In the genomic region with DNA sequence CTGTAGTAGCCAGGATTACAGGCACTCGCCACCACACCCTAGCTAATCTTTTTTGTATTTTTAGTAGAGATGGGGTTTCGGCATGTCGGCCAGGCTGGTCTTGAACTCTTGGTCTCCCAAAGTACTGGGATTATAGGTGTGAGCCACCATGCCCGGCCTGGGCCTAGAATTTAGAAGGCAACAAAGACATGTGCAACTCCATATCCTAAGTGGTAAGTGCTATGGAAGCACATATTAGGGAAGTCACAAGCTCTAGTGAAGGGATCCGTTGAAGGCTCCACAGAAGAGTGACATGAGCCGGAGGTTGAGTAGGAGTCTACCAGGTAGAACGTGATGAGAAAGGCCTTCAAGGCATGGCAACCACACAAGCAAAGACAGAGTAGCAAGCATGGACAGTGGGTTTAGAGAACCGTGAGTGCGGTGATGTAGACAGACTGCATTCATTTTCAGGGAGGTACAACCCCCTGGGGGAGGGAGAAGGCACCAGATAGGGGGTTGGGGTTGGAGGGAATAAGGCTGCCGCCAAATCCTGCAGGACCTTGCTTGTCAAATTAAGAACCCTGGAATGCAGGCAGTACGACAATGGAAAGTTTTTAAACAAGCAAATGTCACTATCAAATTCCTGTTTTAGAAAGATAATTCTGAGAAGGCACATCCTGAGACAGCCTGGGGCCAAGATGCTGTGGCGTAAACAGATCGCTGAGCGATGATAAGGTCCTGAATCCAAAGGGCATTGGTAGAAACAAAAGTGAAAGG, we compare ENCODE assay signal across 13 cellular contexts. TPM values are rescaled to one million over a fixed set of nuclear protein-coding genes. Genes with fewer than 3 reads are reported as not detected.
A peak's percentile ranks its signal among the peaks of the same experiment; 100 is the strongest.
DNase-seq lines count a peak whose midpoint lies in the region; FAIRE-seq and TF ChIP-seq lines count a peak whose summit lies in the region.
"Had no signal": no experiment of that assay in that cellular context is flagged by ENCODE, and none has a peak within 500 bp of the region (broad histone marks: within the 10 kb centered on the region; RNA-seq: fewer than 3 reads in every experiment).

No MANE protein-coding gene starts in this region.

- in situ Hi-C loops in mammary epithelial cell (cut with MboI; ENCODE audit: low sequenced_read_pairs in 2 of 2), result no loop called here

- TF ChIP-seq POLR2A in spleen (IDR thresholded peaks at IDR 0.05), result no peak

- no TSS peak for BruUV-seq in mammary epithelial cell (replicated peaks; lab: Mats Ljungman, UMichigan)

- peaks cover 92% of the 10 kb centered on the region for H3K4me1 Mint-ChIP-seq in HFFc6 (ENCODE audit: low read depth)
- peaks cover 0 to 20% (median 11%) of the 10 kb centered on the region in 4 donors for H3K4me1 Mint-ChIP-seq in CD4-positive, alpha-beta memory T cell

- H3K9me3 Mint-ChIP-seq in HFFc6, result no peaks in the 10 kb centered on the region
- no peaks in the 10 kb centered on the region for H3K9me3 Mint-ChIP-seq in CD4-positive, alpha-beta memory T cell
- H3K9me3 Mint-ChIP-seq: activated naive CD4-positive, alpha-beta T cell treated with anti-CD3 and anti-CD28 coated beads, Interleukin-2, amount 50 U/mL, for 72 hours; CD14-positive monocyte had no signal

- peaks cover 4% of the 10 kb centered on the region for H3K4me1 ChIP-seq in mammary epithelial cell (ENCODE audit: insufficient read depth, low read length)
- H3K4me1 ChIP-seq in kidney (ENCODE audit: control insufficient read depth in 1 of 2, insufficient read depth in 1 of 2, low read depth in 1 of 2, low read length in 2 of 2), result peaks cover 8 to 10% of the 10 kb centered on the region in 2 donors
- H3K4me1 ChIP-seq in spleen, result peaks cover 0 to 31% (median 7%) of the 10 kb centered on the region in 6 donors
- H3K4me1 ChIP-seq in CD4-positive, alpha-beta memory T cell (ENCODE audit: insufficient read depth, low read length), result no peaks in the 10 kb centered on the region
- H3K4me1 ChIP-seq in BE2C, result no peaks in the 10 kb centered on the region

- H3K9ac ChIP-seq in mammary epithelial cell (ENCODE audit: insufficient read depth, low read length) (peak overlapping the region; percentile 76), kidney (ENCODE audit: low read length in 2 of 2) (no peak overlapping the region)

- WGBS in mammary epithelial cell (ENCODE audit: low coverage, missing lambda C conversion rate), result 36% methylated on average over 11 of the region's 14 CpGs
- 84 to 87% (median 84%) methylated on average over 14 of the region's 14 CpGs for WGBS in spleen, 5 donors

- H3K27me3 Mint-ChIP-seq in HFFc6 (ENCODE audit: insufficient read depth), result no peaks in the 10 kb centered on the region
- H3K27me3 Mint-ChIP-seq in CD4-positive, alpha-beta memory T cell, result no peaks in the 10 kb centered on the region

- H3K4me3 Mint-ChIP-seq in HFFc6, result peak overlapping the region; percentile 80
- H3K4me3 Mint-ChIP-seq in CD4-positive, alpha-beta memory T cell, result no peak overlapping the region
- H3K4me3 Mint-ChIP-seq: CD14-positive monocyte had no signal

- peak overlapping the region; percentile 74 for H3K27ac Mint-ChIP-seq in HFFc6
- no peak overlapping the region for H3K27ac Mint-ChIP-seq in CD4-positive, alpha-beta memory T cell
- H3K27ac Mint-ChIP-seq: activated naive CD4-positive, alpha-beta T cell treated with anti-CD3 and anti-CD28 coated beads, Interleukin-2, amount 50 U/mL, for 72 hours had no signal

- no peaks in the 10 kb centered on the region for H4K20me1 ChIP-seq in mammary epithelial cell (ENCODE audit: insufficient read depth, low read length)

- peak overlapping the region; percentile 64 for H2AFZ ChIP-seq in mammary epithelial cell (ENCODE audit: low read depth, low read length)

- peaks cover 92% of the 10 kb centered on the region for H3K79me2 ChIP-seq in mammary epithelial cell (ENCODE audit: insufficient read depth, low read length)

- TF ChIP-seq CTCF in HFFc6 (IDR thresholded peaks at IDR 0.05), result no peak
- TF ChIP-seq CTCF in mammary epithelial cell (conservative IDR thresholded peaks at IDR 0.05 in 1 of 2, IDR thresholded peaks at IDR 0.05 in 1 of 2; ENCODE audit: extremely low read depth in 1 of 2, insufficient read depth in 1 of 2, low read depth in 1 of 2, low read length in 2 of 2), result no peak
- TF ChIP-seq CTCF in kidney (IDR thresholded peaks at IDR 0.05; ENCODE audit: borderline replicate concordance, extremely low read depth, insufficient read depth), result no peak
- no peak for TF ChIP-seq CTCF in spleen (IDR thresholded peaks at IDR 0.05 in 8 of 11, conservative IDR thresholded peaks at IDR 0.05 in 3 of 11)
- no peak for TF ChIP-seq CTCF in BE2C (IDR thresholded peaks at IDR 0.05; ENCODE audit: low read depth, low read length)

- H3K27me3 ChIP-seq in mammary epithelial cell (ENCODE audit: insufficient read depth, low read length) (no peaks in the 10 kb centered on the region), spleen (replicated peaks in 1 of 7) (no peaks in the 10 kb centered on the region), BE2C (no peaks in the 10 kb centered on the region)
- no peaks in the 10 kb centered on the region for H3K27me3 ChIP-seq in CD4-positive, alpha-beta memory T cell (ENCODE audit: insufficient read depth, low read length)
- H3K27me3 ChIP-seq: left lung had no signal

- intact Hi-C loops in mammary epithelial cell (cut with micrococcal nuclease), result loop anchor here (1.0 kb wide), 1 partner anchor 47 kb away; no protein-coding TSS in a partner anchor
- intact Hi-C loops in kidney (cut with DNase I), result no loop called here
- intact Hi-C loops in spleen (cut with DNase I; ENCODE audit: low total_unique reads), result no loop called here
- intact Hi-C loops in CD4-positive, alpha-beta memory T cell (cut with micrococcal nuclease), result no loop called here

- H3K36me3 ChIP-seq in mammary epithelial cell (ENCODE audit: insufficient read depth, low read length) (no peaks in the 10 kb centered on the region), kidney (ENCODE audit: control insufficient read depth in 1 of 2, insufficient read depth in 2 of 2, low read length in 2 of 2) (no peaks in the 10 kb centered on the region), spleen (no peaks in the 10 kb centered on the region), BE2C (no peaks in the 10 kb centered on the region)
- no peaks in the 10 kb centered on the region for H3K36me3 ChIP-seq in CD4-positive, alpha-beta memory T cell (ENCODE audit: insufficient read depth, low read length)
- H3K36me3 ChIP-seq: left lung had no signal

- FAIRE-seq in kidney (lab: Jason Lieb, UNC), result no peak

- H3K27ac ChIP-seq in mammary epithelial cell (ENCODE audit: insufficient read depth, low read depth, low read length) (peak overlapping the region; percentile 43), kidney (ENCODE audit: low read depth in 2 of 2, low read length in 2 of 2) (peak overlapping the region; percentile 11 to 23), spleen (peak overlapping the region; percentile 36 to 81 (median 59))
- H3K27ac ChIP-seq in CD4-positive, alpha-beta memory T cell (ENCODE audit: low read depth, low read length), result no peak overlapping the region

- H3K9me3 ChIP-seq in mammary epithelial cell (replicated peaks; ENCODE audit: insufficient read depth, low read length), result no peaks in the 10 kb centered on the region
- no peaks in the 10 kb centered on the region for H3K9me3 ChIP-seq in kidney (ENCODE audit: control insufficient read depth in 1 of 2, low read length in 2 of 2)
- H3K9me3 ChIP-seq in spleen, result no peaks in the 10 kb centered on the region
- H3K9me3 ChIP-seq in CD4-positive, alpha-beta memory T cell (ENCODE audit: control insufficient read depth in 1 of 2, low read length in 2 of 2), result no peaks in the 10 kb centered on the region
- H3K9me3 ChIP-seq in BE2C, result no peaks in the 10 kb centered on the region
- H3K9me3 ChIP-seq: left lung had no signal

- H3K36me3 Mint-ChIP-seq in HFFc6 (ENCODE audit: low read depth), result peaks cover 51% of the 10 kb centered on the region
- H3K36me3 Mint-ChIP-seq in CD4-positive, alpha-beta memory T cell, result peaks cover 0 to 3% of the 10 kb centered on the region in 2 donors
- H3K36me3 Mint-ChIP-seq: activated naive CD4-positive, alpha-beta T cell treated with anti-CD3 and anti-CD28 coated beads, Interleukin-2, amount 50 U/mL, for 72 hours had no signal

- CTCF ChIA-PET in mammary epithelial cell (lab: Charles Lee; ENCODE audit: low non-redundant PET), result no interaction called here
- CTCF ChIA-PET in CD4-positive, alpha-beta memory T cell (lab: Charles Lee; ENCODE audit: partially characterized antibody), result interaction anchor here (0.9 to 1.6 kb wide), 2 partner anchors 10 to 69 kb away, joined by 3 to 7 read pairs; no protein-coding TSS in a partner anchor

- POLR2A ChIA-PET in CD4-positive, alpha-beta memory T cell (lab: Charles Lee; ENCODE audit: partially characterized antibody), result no interaction called here

- H3K4me2 ChIP-seq in mammary epithelial cell (ENCODE audit: insufficient read depth, low read depth, low read length), result peak overlapping the region; percentile 94

- DNase-seq in HFFc6 (no peak), mammary epithelial cell (peak; percentile 59), kidney (no peak), spleen (no peak), NCI-H1436 treated with DMSO at 0.1 percent for 48 hours (lab: John Stamatoyannopoulos, UW) (no peak), NK-92 (lab: John Stamatoyannopoulos, UW; ENCODE audit: unreplicated experiment) (no peak), BE2C (no peak)
- DNase-seq in CD4-positive, alpha-beta memory T cell, result no peak
- DNase-seq: Karpas-422, left lung, occipital lobe had no signal

- dilution Hi-C loops in mammary epithelial cell (cut with HindIII; ENCODE audit: low sequenced_read_pairs), result loop anchor here (5.0 kb wide), 1 partner anchor 57 kb away; no protein-coding TSS in a partner anchor

- peak overlapping the region; percentile 45 to 55 (median 54) for H3K4me3 ChIP-seq in mammary epithelial cell (replicated peaks in 1 of 3; ENCODE audit: insufficient read depth in 1 of 3, low read depth in 2 of 3, low read length in 3 of 3)
- H3K4me3 ChIP-seq in kidney (ENCODE audit: low read length in 2 of 2), result peak overlapping the region; percentile 51 to 77
- peak overlapping the region in 5 of 8 donors; percentile 12 to 52 (median 27) for H3K4me3 ChIP-seq in spleen
- no peak overlapping the region for H3K4me3 ChIP-seq in CD4-positive, alpha-beta memory T cell (ENCODE audit: low read length in 2 of 2)
- H3K4me3 ChIP-seq in BE2C (ENCODE audit: low read depth, low read length), result no peak overlapping the region
- H3K4me3 ChIP-seq: left lung had no signal

RNA-seq across cellular contexts. Expression of gene ARHGAP18, which starts 50.2 kb away (rescaled TPM):
- 10 to 100 TPM; 70.8 to 81.2 (median 76.0) TPM for total RNA-seq in HFFc6 (2021; fragmentation: NEBNext Ultra II Directional; extraction: Animal tissue kit (Norgen Biotek cat#: 25700))
- total RNA-seq in mammary epithelial cell (10 to 100 TPM; 20.8 to 28.5 TPM), kidney (39.8 TPM), spleen (10 to 100 TPM; 13.0 to 18.7 (median 16.1) TPM)
- polyA plus RNA-seq in mammary epithelial cell (14.9 TPM), kidney (ENCODE audit: insufficient read depth, low read depth, low replicate concordance) (26.5 TPM), spleen (1 to 10 TPM; 4.6 to 5.6 (median 5.0) TPM)
- polyA minus RNA-seq in mammary epithelial cell, result 17.2 TPM
- 1 to 10 TPM; 4.3 to 4.6 TPM for total RNA-seq in CD4-positive, alpha-beta memory T cell
- 1 to 10 TPM; 2.3 to 3.6 TPM for polyA plus RNA-seq in CD4-positive, alpha-beta memory T cell
- polyA plus RNA-seq in BE2C (2012; ENCODE audit: insufficient read depth, insufficient read length, low read depth), result 1.3 TPM

Comparison
In these comparisons a context has a peak if more than half of its experiments do, and no peak if none do; other contexts are left out.
1. H3K4me3 ChIP-seq: peak in mammary epithelial cell (3 of 3), kidney (2 of 2) and spleen (5 of 8); none in CD4-positive, alpha-beta memory T cell (0 of 2) and BE2C (single experiment).